In genomic region chr10:46720386-46720785, GRCh38 we compare ENCODE assay signal across 8 cellular contexts.
DNase-seq lines count a peak whose midpoint lies in the region; ATAC-seq and TF ChIP-seq lines count a peak whose summit lies in the region.
"Not testable (repeated sequence)": the region's sequence is repeated elsewhere in the genome, so short reads cannot be mapped to it uniquely, and the experiment has no call there.

No MANE protein-coding gene starts in this region.

- H3K9me3 Mint-ChIP-seq in GM23338; progenitor cell of endocrine pancreas (ENCODE audit: low read depth): not testable (repeated sequence)

- not testable (repeated sequence) for H3K4me3 Mint-ChIP-seq in GM23338; progenitor cell of endocrine pancreas (ENCODE audit: low read depth)

- not testable (repeated sequence) for H3K9me3 ChIP-seq in RWPE2 (ENCODE audit: severe bottlenecking); left lung

- not testable (repeated sequence) for H3K27ac Mint-ChIP-seq in GM23338, progenitor cell of endocrine pancreas

- not testable (repeated sequence) for H3F3A ChIP-seq in GM23338 (replicated peaks; ENCODE audit: low read depth)

- H2AFZ ChIP-seq in GM23338 = not testable (repeated sequence)

- H3K36me3 Mint-ChIP-seq in GM23338 (ENCODE audit: low read depth); progenitor cell of endocrine pancreas (ENCODE audit: insufficient read depth): not testable (repeated sequence)

- not testable (repeated sequence) for H3K4me1 Mint-ChIP-seq in GM23338
- peaks cover 17% of the 10 kb centered on the region for H3K4me1 Mint-ChIP-seq in progenitor cell of endocrine pancreas (ENCODE audit: low read depth)

- not testable (repeated sequence) for H3K79me2 ChIP-seq in GM23338 (replicated peaks; ENCODE audit: insufficient read depth)

- H3K4me1 ChIP-seq in GM23338 (ENCODE audit: insufficient read depth); RWPE2 (ENCODE audit: insufficient read depth, poor library complexity, severe bottlenecking); left lung: not testable (repeated sequence)

- peak; percentile 13 to 51; a peak in 3 of 4 replicates for TF ChIP-seq CTCF in GM23338 (conservative IDR thresholded peaks at IDR 0.05; ENCODE audit: low read depth in 2 of 2)
- peak; percentile 16 for TF ChIP-seq CTCF in RWPE2 (IDR thresholded peaks at IDR 0.05; ENCODE audit: poor library complexity, severe bottlenecking)
- TF ChIP-seq CTCF in brain microvascular endothelial cell (IDR thresholded peaks at IDR 0.05; ENCODE audit: low read depth, low read length, missing control alignments) = peak; percentile 37
- TF ChIP-seq CTCF in fibroblast of mammary gland (conservative IDR thresholded peaks at IDR 0.05; ENCODE audit: control insufficient read depth, insufficient read depth, low read depth, low read length) = peak; percentile 12
- not testable (repeated sequence) for TF ChIP-seq CTCF in left lung (IDR thresholded peaks at IDR 0.05)
- TF ChIP-seq CTCF in progenitor cell of endocrine pancreas (IDR thresholded peaks at IDR 0.05; ENCODE audit: unreplicated experiment) = peak; percentile 41

- ATAC-seq in GM23338 (peak; percentile 68), RWPE2 (ENCODE audit: low read depth) (peak; percentile 80), left lung (peak; percentile 76)

- not testable (repeated sequence) for H4K20me1 ChIP-seq in GM23338 (replicated peaks; ENCODE audit: insufficient read depth)

- not testable (repeated sequence) for H3K9me2 ChIP-seq in GM23338 (ENCODE audit: insufficient read depth)

- not testable (repeated sequence) for H3K27ac ChIP-seq in GM23338 (ENCODE audit: low read depth); RWPE2 (ENCODE audit: poor library complexity, severe bottlenecking); brain microvascular endothelial cell; left lung

- not testable (repeated sequence) for H3K27me3 ChIP-seq in GM23338 (ENCODE audit: insufficient read depth); RWPE2 (ENCODE audit: insufficient read depth, poor library complexity, severe bottlenecking); brain microvascular endothelial cell (replicated peaks); left lung

- H3K4me2 ChIP-seq in GM23338 = not testable (repeated sequence)

- intact Hi-C loops in left lung (cut with DNase I) = not testable (repeated sequence)

- in situ Hi-C loops in ACHN (cut with HindIII; ENCODE audit: low pct_ligation_motif_present, low pct_unique_long_range_greater_than_20kb, low sequenced_read_pairs); brain microvascular endothelial cell (cut with HindIII; ENCODE audit: low pct_ligation_motif_present, low sequenced_read_pairs): not testable (repeated sequence)

- peak; percentile 74 for DNase-seq in ACHN
- DNase-seq in GM23338 (ENCODE audit: low spot score) = peak; percentile 45
- DNase-seq in NCI-H1417 (lab: John Stamatoyannopoulos, UW) = peak in 2 of 3 experiments; percentile 23 to 60
- not testable (repeated sequence) for DNase-seq in RWPE2 (ENCODE audit: low spot score); left lung; progenitor cell of endocrine pancreas (ENCODE audit: low spot score, unreplicated experiment)
- peak; percentile 57 for DNase-seq in brain microvascular endothelial cell
- DNase-seq in fibroblast of mammary gland (ENCODE audit: low read depth) = peak; percentile 7

- not testable (repeated sequence) for H3K36me3 ChIP-seq in GM23338 (ENCODE audit: insufficient read depth); RWPE2 (ENCODE audit: low read depth); brain microvascular endothelial cell (replicated peaks); left lung

- not testable (repeated sequence) for H3K27me3 Mint-ChIP-seq in GM23338 (ENCODE audit: insufficient read depth, low read depth, poor library complexity); progenitor cell of endocrine pancreas

- not testable (repeated sequence) for H3K4me3 ChIP-seq in GM23338; RWPE2 (ENCODE audit: severe bottlenecking); brain microvascular endothelial cell (ENCODE audit: low read depth, low read length); fibroblast of mammary gland (ENCODE audit: control insufficient read depth, low read depth, low read length); left lung
